25 cellular contexts compared by ENCODE assay signal in the genomic region with DNA sequence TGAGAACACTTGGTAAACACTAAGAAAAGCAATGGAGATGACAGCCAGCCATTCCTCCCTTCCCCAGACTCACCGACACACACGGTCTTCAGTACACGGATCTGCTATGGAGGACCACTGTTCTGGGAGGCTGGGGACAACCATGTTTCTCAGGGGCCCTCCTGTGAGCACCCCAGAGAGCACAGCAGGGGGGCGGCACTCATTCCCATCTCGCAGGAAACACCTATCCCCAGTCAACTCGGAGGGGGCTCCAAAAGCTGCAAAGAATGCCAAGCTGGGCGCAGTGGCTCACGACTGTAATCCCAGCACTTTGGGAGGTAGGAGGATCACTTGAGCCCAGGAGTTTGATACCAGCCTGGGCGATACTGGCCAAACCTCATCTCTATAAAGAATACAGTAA.
"Had no signal": no experiment of that assay in that cellular context is flagged by ENCODE, and none has a peak within 500 bp of the region (broad histone marks: within the 10 kb centered on the region; RNA-seq: fewer than 3 reads in every experiment).

No MANE protein-coding gene starts in this region.

- H3K36me3 Mint-ChIP-seq: activated naive CD8-positive, alpha-beta T cell had no signal

- ATAC-seq: activated T-cell treated with anti-CD3 and anti-CD28 coated beads, Interleukin-2, amount 50 U/mL, for 4 hours; K562; T-cell had no signal

- H3K9me3 ChIP-seq: Peyer's patch had no signal

- H3K27me3 ChIP-seq: Peyer's patch had no signal

- H3K9me3 Mint-ChIP-seq: activated CD4-positive, alpha-beta memory T cell treated with anti-CD3 and anti-CD28 coated beads for 36 hours; activated CD4-positive, alpha-beta T cell treated with anti-CD3 and anti-CD28 coated beads, Interleukin-2, amount 10 ng/mL, durations not matched to agents 7 days and 5 days; activated naive CD4-positive, alpha-beta T cell treated with anti-CD3 and anti-CD28 coated beads for 36 hours; activated T-cell treated with anti-CD3 and anti-CD28 coated beads, Interleukin-2, amount 50 U/mL, for 4 hours; T-cell had no signal

- H3K4me3 ChIP-seq: K562, Peyer's patch had no signal

- H3K27ac ChIP-seq: Peyer's patch, RWPE1 had no signal

- DNase-seq: activated CD4-positive, alpha-beta memory T cell treated with anti-CD3 and anti-CD28 coated beads for 36 hours; activated CD4-positive, alpha-beta T cell treated with anti-CD3 and anti-CD28 coated beads, Interleukin-2, amount 10 ng/mL, durations not matched to agents 7 days and 5 days; activated CD4-positive, CD25-positive, alpha-beta regulatory T cell; activated CD8-positive, alpha-beta memory T cell treated with anti-CD3 and anti-CD28 coated beads for 24 hours; activated effector memory CD4-positive, alpha-beta T cell treated with anti-CD3 and anti-CD28 coated beads, Interleukin-2, amount 50 U/mL, for 16 hours; activated naive CD4-positive, alpha-beta T cell treated with anti-CD3 and anti-CD28 coated beads for 36 hours; activated T-cell treated with anti-CD3 and anti-CD28 coated beads, Interleukin-2, amount 50 U/mL, for 4 hours; amygdala; Kasumi-1; NCI-H1105 treated with DMSO at 0.1 percent for 48 hours; NCI-H1436 treated with DMSO at 0.1 percent for 48 hours; NCI-H187; NCI-H2081; NCI-H510A treated with DMSO at 0.1 percent for 48 hours; NCI-H69; NK-92 treated with Interleukin-12 subunit alpha and Interleukin-12 subunit beta, amount 100 ng/mL, for 24 hours; OCI-M1; SHP77 treated with DMSO at 0.1 percent for 48 hours; T-cell; T-helper 2 cell; T1000 had no signal

- H3K4me3 Mint-ChIP-seq: activated CD4-positive, alpha-beta memory T cell treated with anti-CD3 and anti-CD28 coated beads for 36 hours; activated CD4-positive, alpha-beta T cell treated with anti-CD3 and anti-CD28 coated beads, Interleukin-2, amount 10 ng/mL, durations not matched to agents 7 days and 5 days; activated naive CD4-positive, alpha-beta T cell treated with anti-CD3 and anti-CD28 coated beads for 36 hours; activated naive CD8-positive, alpha-beta T cell; activated T-cell treated with anti-CD3 and anti-CD28 coated beads, Interleukin-2, amount 50 U/mL, for 4 hours; T-cell had no signal

- H3K27ac Mint-ChIP-seq: activated CD4-positive, alpha-beta memory T cell treated with anti-CD3 and anti-CD28 coated beads for 36 hours; activated CD4-positive, alpha-beta T cell treated with anti-CD3 and anti-CD28 coated beads, Interleukin-2, amount 10 ng/mL, durations not matched to agents 7 days and 5 days; activated naive CD4-positive, alpha-beta T cell treated with anti-CD3 and anti-CD28 coated beads for 36 hours; activated naive CD8-positive, alpha-beta T cell; T-cell had no signal

- H3K27me3 Mint-ChIP-seq: activated CD4-positive, alpha-beta memory T cell treated with anti-CD3 and anti-CD28 coated beads for 36 hours; activated CD4-positive, alpha-beta T cell treated with anti-CD3 and anti-CD28 coated beads, Interleukin-2, amount 10 ng/mL, durations not matched to agents 7 days and 5 days; activated naive CD8-positive, alpha-beta T cell; T-cell had no signal
